ENCODE assay signal across 8 cellular contexts in the genomic region with DNA sequence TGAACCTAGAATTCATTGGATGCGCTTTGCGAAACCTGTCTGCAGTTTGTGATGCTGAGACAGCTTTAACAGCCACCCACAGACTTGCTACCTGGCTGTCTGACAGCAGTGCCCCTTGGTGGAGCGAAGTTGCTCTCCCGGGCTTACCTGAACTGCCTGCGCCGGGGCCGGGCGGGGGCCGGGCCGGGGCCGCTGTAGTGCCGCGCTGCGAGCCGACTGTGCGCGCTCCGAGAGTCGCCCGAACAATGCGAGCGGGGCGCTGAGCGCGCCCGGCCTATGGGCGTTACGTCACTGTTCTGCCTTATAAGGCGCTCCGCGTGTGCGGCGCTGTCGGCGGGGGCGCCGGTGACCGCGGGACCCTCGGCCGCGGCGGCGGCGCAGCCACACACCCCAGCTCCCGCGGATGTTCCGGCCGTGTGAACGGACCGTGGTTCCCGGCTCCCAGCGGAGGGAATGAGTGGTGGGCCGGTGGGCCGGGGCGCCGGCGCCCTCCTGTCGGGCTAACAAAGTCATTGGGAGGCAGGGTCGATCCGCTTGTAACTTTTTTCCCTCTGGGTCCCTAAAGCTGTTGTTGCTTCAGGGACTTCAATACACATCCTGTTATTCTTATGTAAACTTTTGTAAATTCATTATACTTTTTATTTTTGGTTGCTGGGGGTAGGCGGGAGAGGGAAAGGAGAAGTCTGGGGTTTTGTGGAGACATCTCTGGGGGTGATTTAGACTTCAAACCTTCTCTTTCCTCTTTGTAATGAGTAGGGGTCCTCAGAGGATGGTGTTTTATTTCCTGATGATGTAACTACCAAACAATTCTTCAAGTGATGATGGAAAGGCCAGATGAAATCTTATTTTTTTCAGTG. TPM values are rescaled to one million over a fixed set of nuclear protein-coding genes. Genes with fewer than 3 reads are reported as not detected.
DNase-seq lines count a peak whose midpoint lies in the region; ATAC-seq lines count a peak whose summit lies in the region.

No MANE protein-coding gene starts in this region.

- H3K9ac ChIP-seq in mucosa of stomach (ENCODE audit: low read length): peak overlapping the region; percentile 97

- peak overlapping the region; percentile 89 to 93 for H3K27ac ChIP-seq in esophagus (ENCODE audit: low read depth in 2 of 2, low read length in 1 of 2)

- DNase-seq in DMS79 treated with DMSO at 0.1 percent for 48 hours (lab: John Stamatoyannopoulos, UW) (peak; percentile 40), DMS79 (lab: John Stamatoyannopoulos, UW) (no peak), NOMO-1 treated with DMSO at 0.1 percent for 48 hours (lab: John Stamatoyannopoulos, UW; ENCODE audit: unreplicated experiment) (peak; percentile 73)
- peak; percentile 76 for DNase-seq in activated T-cell treated with anti-CD3 and anti-CD28 coated beads, Interleukin-2, amount 50 U/mL, for 24 hours
- peak; percentile 41 for DNase-seq in stimulated activated CD8-positive, alpha-beta memory T cell treated with anti-CD3 and anti-CD28 coated beads, Interleukin-4, amount 100 ng/mL, for 24 hours (ENCODE audit: low read depth)

- H3K27ac Mint-ChIP-seq in activated T-cell treated with anti-CD3 and anti-CD28 coated beads, Interleukin-2, amount 50 U/mL, for 24 hours: no peak overlapping the region

- peak; percentile 83 for ATAC-seq in HG03095 (IDR thresholded peaks at IDR 0.05; ENCODE audit: unreplicated experiment)

- H3K9me3 ChIP-seq in esophagus (ENCODE audit: control insufficient read depth in 2 of 2, insufficient read depth in 1 of 2, low read depth in 1 of 2, low read length in 1 of 2): no peaks in the 10 kb centered on the region
- no peaks in the 10 kb centered on the region for H3K9me3 ChIP-seq in mucosa of stomach (ENCODE audit: control insufficient read depth, low read length)

- H3K4me1 Mint-ChIP-seq in activated T-cell treated with anti-CD3 and anti-CD28 coated beads, Interleukin-2, amount 50 U/mL, for 24 hours (ENCODE audit: low read depth): peaks cover 49% of the 10 kb centered on the region

- H3K4me3 Mint-ChIP-seq in activated T-cell treated with anti-CD3 and anti-CD28 coated beads, Interleukin-2, amount 50 U/mL, for 24 hours: peak overlapping the region; percentile 64

- H3K36me3 ChIP-seq in esophagus (ENCODE audit: control insufficient read depth in 2 of 2, insufficient read depth in 2 of 2, low read length in 1 of 2): no peaks in the 10 kb centered on the region
- no peaks in the 10 kb centered on the region for H3K36me3 ChIP-seq in mucosa of stomach (ENCODE audit: control insufficient read depth, insufficient read depth, low read length)

- H3K27me3 ChIP-seq in esophagus (ENCODE audit: control insufficient read depth in 1 of 2, insufficient read depth in 2 of 2, low read length in 2 of 2): no peaks in the 10 kb centered on the region
- no peaks in the 10 kb centered on the region for H3K27me3 ChIP-seq in mucosa of stomach (ENCODE audit: control insufficient read depth, insufficient read depth, low read length)

- H3K4me3 ChIP-seq in esophagus (ENCODE audit: low read depth in 1 of 2, low read length in 2 of 2) (peak overlapping the region; percentile 63 to 82), mucosa of stomach (ENCODE audit: low read length) (peak overlapping the region; percentile 87)

- 5 to 9% methylated on average over 49 to 62 of the region's 62 CpGs for WGBS in esophagus, 2 donors

- H3K27me3 Mint-ChIP-seq in activated T-cell treated with anti-CD3 and anti-CD28 coated beads, Interleukin-2, amount 50 U/mL, for 24 hours: no peaks in the 10 kb centered on the region

- no peaks in the 10 kb centered on the region for H3K9me3 Mint-ChIP-seq in activated T-cell treated with anti-CD3 and anti-CD28 coated beads, Interleukin-2, amount 50 U/mL, for 24 hours

- H3K4me1 ChIP-seq in esophagus (ENCODE audit: control insufficient read depth in 2 of 2, insufficient read depth in 2 of 2, low read length in 1 of 2) (no peaks in the 10 kb centered on the region), mucosa of stomach (ENCODE audit: control insufficient read depth, insufficient read depth, low read length) (peaks cover 22% of the 10 kb centered on the region)

- H3K36me3 Mint-ChIP-seq in activated T-cell treated with anti-CD3 and anti-CD28 coated beads, Interleukin-2, amount 50 U/mL, for 24 hours (ENCODE audit: low read depth): peaks cover 8% of the 10 kb centered on the region

RNA-seq across cellular contexts. Expression of gene CMSS1, which starts 58.5 kb away (rescaled TPM):
- polyA plus RNA-seq in esophagus: 10 to 100 TPM; 15.5 to 17.9 TPM
